ENCODE assay signal across 1 cellular context in the genomic region with DNA sequence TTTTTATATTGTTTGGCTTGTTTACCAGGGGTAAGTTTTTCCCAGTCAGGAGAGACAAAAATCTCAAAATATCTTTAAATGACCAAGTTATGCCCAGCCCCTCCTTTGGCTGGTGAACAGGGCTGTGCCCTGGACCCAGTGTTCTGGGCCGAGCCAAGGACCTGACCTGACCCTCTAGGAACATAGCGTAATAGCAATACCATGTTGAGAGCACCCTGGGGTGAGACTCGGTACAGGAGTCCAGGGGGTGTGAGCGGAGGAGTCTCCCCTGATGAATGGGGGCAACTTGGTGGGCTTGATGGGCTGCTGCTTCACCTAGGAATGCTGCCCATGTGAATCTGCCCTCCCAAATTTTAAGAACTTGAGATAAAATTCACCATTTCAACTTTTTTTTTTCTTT.
TF ChIP-seq lines count a peak whose summit lies in the region.

No MANE protein-coding gene starts in this region.

TF ChIP-seq in HepG2, 621 proteins besides CTCF, POLR2A, EP300 and RAD21:
- TF ChIP-seq E2F5 (CRISPR knock-in tag; conservative IDR thresholded peaks at IDR 0.05) = no peak
- TF ChIP-seq ZNF232 (CRISPR knock-in tag; IDR thresholded peaks at IDR 0.05; ENCODE audit: borderline replicate concordance) = no peak
- no peak for TF ChIP-seq JUND (CRISPR knock-in tag; IDR thresholded peaks at IDR 0.05)
- TF ChIP-seq ZNF800 (CRISPR knock-in tag; IDR thresholded peaks at IDR 0.05) = no peak
- no peak for TF ChIP-seq NCOA1 (CRISPR knock-in tag; IDR thresholded peaks at IDR 0.05)
- no peak for TF ChIP-seq AKNA (CRISPR knock-in tag; IDR thresholded peaks at IDR 0.05; ENCODE audit: borderline replicate concordance)
- TF ChIP-seq ZNF34 (CRISPR knock-in tag; IDR thresholded peaks at IDR 0.05; ENCODE audit: borderline replicate concordance) = no peak
- TF ChIP-seq, protein P1, sequence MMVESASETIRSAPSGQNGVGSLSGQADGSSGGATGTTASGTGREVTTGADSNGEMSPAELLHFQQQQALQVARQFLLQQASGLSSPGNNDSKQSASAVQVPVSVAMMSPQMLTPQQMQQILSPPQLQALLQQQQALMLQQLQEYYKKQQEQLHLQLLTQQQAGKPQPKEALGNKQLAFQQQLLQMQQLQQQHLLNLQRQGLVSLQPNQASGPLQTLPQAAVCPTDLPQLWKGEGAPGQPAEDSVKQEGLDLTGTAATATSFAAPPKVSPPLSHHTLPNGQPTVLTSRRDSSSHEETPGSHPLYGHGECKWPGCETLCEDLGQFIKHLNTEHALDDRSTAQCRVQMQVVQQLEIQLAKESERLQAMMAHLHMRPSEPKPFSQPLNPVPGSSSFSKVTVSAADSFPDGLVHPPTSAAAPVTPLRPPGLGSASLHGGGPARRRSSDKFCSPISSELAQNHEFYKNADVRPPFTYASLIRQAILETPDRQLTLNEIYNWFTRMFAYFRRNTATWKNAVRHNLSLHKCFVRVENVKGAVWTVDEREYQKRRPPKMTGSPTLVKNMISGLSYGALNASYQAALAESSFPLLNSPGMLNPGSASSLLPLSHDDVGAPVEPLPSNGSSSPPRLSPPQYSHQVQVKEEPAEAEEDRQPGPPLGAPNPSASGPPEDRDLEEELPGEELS (CRISPR knock-in tag; IDR thresholded peaks at IDR 0.05) = no peak
- TF ChIP-seq RNF219 (CRISPR knock-in tag; IDR thresholded peaks at IDR 0.05) = no peak
- TF ChIP-seq HNF1A (IDR thresholded peaks at IDR 0.05; ENCODE audit: low read depth) = no peak
- TF ChIP-seq HNF1A (CRISPR knock-in tag; IDR thresholded peaks at IDR 0.05; ENCODE audit: borderline replicate concordance) = no peak
- no peak for TF ChIP-seq SYNCRIP (IDR thresholded peaks at IDR 0.05; ENCODE audit: insufficient read depth, low read depth, low read length)
- TF ChIP-seq ADNP (CRISPR knock-in tag; IDR thresholded peaks at IDR 0.05) = no peak
- TF ChIP-seq BHLHE40 (IDR thresholded peaks at IDR 0.05; ENCODE audit: low read length) = no peak
- TF ChIP-seq ZSCAN12 (CRISPR knock-in tag; IDR thresholded peaks at IDR 0.05) = no peak
- no peak for TF ChIP-seq MEF2D (CRISPR knock-in tag; IDR thresholded peaks at IDR 0.05)
- TF ChIP-seq MXD1 (CRISPR knock-in tag; IDR thresholded peaks at IDR 0.05) = no peak
- no peak for TF ChIP-seq HDAC6 (IDR thresholded peaks at IDR 0.05; ENCODE audit: low read depth, low read length)
- TF ChIP-seq, protein P2, sequence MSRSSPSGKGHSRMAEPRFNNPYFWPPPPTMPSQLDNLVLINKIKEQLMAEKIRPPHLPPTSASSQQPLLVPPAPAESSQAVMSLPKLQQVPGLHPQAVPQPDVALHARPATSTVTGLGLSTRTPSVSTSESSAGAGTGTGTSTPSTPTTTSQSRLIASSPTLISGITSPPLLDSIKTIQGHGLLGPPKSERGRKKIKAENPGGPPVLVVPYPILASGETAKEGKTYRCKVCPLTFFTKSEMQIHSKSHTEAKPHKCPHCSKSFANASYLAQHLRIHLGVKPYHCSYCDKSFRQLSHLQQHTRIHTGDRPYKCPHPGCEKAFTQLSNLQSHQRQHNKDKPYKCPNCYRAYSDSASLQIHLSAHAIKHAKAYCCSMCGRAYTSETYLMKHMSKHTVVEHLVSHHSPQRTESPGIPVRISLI (CRISPR knock-in tag; IDR thresholded peaks at IDR 0.05; ENCODE audit: borderline replicate concordance) = no peak
- TF ChIP-seq MED8 (CRISPR knock-in tag; IDR thresholded peaks at IDR 0.05; ENCODE audit: insufficient replicate concordance) = no peak
- TF ChIP-seq, protein P3, sequence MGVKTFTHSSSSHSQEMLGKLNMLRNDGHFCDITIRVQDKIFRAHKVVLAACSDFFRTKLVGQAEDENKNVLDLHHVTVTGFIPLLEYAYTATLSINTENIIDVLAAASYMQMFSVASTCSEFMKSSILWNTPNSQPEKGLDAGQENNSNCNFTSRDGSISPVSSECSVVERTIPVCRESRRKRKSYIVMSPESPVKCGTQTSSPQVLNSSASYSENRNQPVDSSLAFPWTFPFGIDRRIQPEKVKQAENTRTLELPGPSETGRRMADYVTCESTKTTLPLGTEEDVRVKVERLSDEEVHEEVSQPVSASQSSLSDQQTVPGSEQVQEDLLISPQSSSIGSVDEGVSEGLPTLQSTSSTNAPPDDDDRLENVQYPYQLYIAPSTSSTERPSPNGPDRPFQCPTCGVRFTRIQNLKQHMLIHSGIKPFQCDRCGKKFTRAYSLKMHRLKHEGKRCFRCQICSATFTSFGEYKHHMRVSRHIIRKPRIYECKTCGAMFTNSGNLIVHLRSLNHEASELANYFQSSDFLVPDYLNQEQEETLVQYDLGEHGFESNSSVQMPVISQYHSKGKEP (CRISPR knock-in tag; IDR thresholded peaks at IDR 0.05) = no peak
